ENCODE assay signal across 34 cellular contexts in the genomic region with DNA sequence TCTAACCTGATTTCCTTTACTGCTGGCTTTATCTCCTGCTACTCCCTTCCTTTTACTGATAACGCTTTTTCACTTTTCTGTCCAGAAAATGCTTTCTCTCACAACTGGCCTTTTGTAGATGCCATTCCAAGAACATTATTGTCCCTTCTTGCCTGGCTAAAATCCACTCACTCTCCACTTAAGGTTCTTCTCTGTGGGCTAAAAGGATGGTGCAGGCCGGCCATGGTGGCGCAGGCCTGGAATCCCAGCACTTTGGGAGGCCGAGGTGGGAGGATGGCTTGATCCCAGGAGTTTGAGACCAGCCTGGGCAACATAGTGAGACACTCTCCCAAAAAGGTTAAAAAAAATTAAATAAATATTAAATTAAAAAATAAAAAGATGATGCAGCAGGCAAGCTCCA.
"Had no signal": no experiment of that assay in that cellular context is flagged by ENCODE, and none has a peak within 500 bp of the region (broad histone marks: within the 10 kb centered on the region; RNA-seq: fewer than 3 reads in every experiment).

No MANE protein-coding gene starts in this region.

- H3K9me3 Mint-ChIP-seq: activated B cell treated with CpG ODN at 0.5 μM for 24 hours; activated CD4-positive, alpha-beta memory T cell treated with anti-CD3 and anti-CD28 coated beads for 36 hours; activated CD4-positive, alpha-beta T cell treated with anti-CD3 and anti-CD28 coated beads, Interleukin-2, amount 10 ng/mL, durations not matched to agents 24 days and 14 days; activated naive CD4-positive, alpha-beta T cell treated with anti-CD3 and anti-CD28 coated beads for 36 hours; activated naive CD4-positive, alpha-beta T cell treated with anti-CD3 and anti-CD28 coated beads, Interleukin-2, amount 50 U/mL, for 72 hours; activated naive CD8-positive, alpha-beta T cell treated with anti-CD3 and anti-CD28 coated beads, Interleukin-2, amount 10 ng/mL, durations not matched to agents 7 days and 5 days; activated T-helper 1 cell treated with anti-CD3 and anti-CD28 coated beads, Interleukin-12 subunit alpha, Interleukin-12 subunit beta, Interleukin-2, Interleukin-4 antibody, amounts not matched to agents 30 ng/mL and 10 ng/mL and 1 ng/mL, durations not matched to agents 14 hours and 24 hours and 36 hours; activated T-helper 2 cell treated with anti-CD3 and anti-CD28 coated beads, Interferon-gamma antibody, Interleukin-2, Interleukin-4, amounts not matched to agents 10 μg/mL and 5 μg/mL and 100 μg/mL, durations not matched to agents 14 hours and 24 hours and 36 hours; T-cell; T-helper 2 cell treated with Interferon-gamma antibody and Interleukin-4, amounts not matched to agents 5 μg/mL and 100 μg/mL, for 36 hours had no signal

- H3K4me3 Mint-ChIP-seq: activated B cell treated with CpG ODN at 0.5 μM for 24 hours; activated CD4-positive, alpha-beta memory T cell treated with anti-CD3 and anti-CD28 coated beads for 36 hours; activated CD4-positive, alpha-beta T cell treated with anti-CD3 and anti-CD28 coated beads for 36 hours; activated CD4-positive, alpha-beta T cell treated with anti-CD3 and anti-CD28 coated beads, Interleukin-2, amount 10 ng/mL, durations not matched to agents 24 days and 14 days; activated CD8-positive, alpha-beta memory T cell treated with anti-CD3 and anti-CD28 coated beads, Interleukin-2, amount 10 ng/mL, durations not matched to agents 7 days and 5 days; activated CD8-positive, alpha-beta T cell treated with anti-CD3 and anti-CD28 coated beads, Interleukin-2, amount 10 ng/mL, durations not matched to agents 7 days and 5 days; activated naive CD4-positive, alpha-beta T cell treated with anti-CD3 and anti-CD28 coated beads for 36 hours; activated naive CD8-positive, alpha-beta T cell treated with anti-CD3 and anti-CD28 coated beads, Interleukin-2, amount 10 ng/mL, durations not matched to agents 7 days and 5 days; activated T-helper 1 cell treated with anti-CD3 and anti-CD28 coated beads, Interleukin-12 subunit alpha, Interleukin-12 subunit beta, Interleukin-2, Interleukin-4 antibody, amounts not matched to agents 30 ng/mL and 10 ng/mL and 1 ng/mL, durations not matched to agents 14 hours and 24 hours and 36 hours; brain; dendritic cell treated with granulocyte-macrophage colony-stimulating factor and Interleukin-4, amounts not matched to agents 40 ng/mL and 50 ng/mL, for 4 days; T-cell; T-helper 1 cell treated with Interleukin-12 subunit alpha and Interleukin-12 subunit beta and Interleukin-4 antibody, amounts not matched to agents 30 μg/mL and 1 μg/mL, for 36 hours; T-helper 2 cell treated with Interferon-gamma antibody and Interleukin-4, amounts not matched to agents 5 μg/mL and 100 μg/mL, for 36 hours had no signal

- H3K36me3 Mint-ChIP-seq: activated CD4-positive, alpha-beta memory T cell treated with anti-CD3 and anti-CD28 coated beads for 36 hours; activated CD8-positive, alpha-beta memory T cell treated with anti-CD3 and anti-CD28 coated beads, Interleukin-2, amount 10 ng/mL, durations not matched to agents 7 days and 5 days; activated naive CD4-positive, alpha-beta T cell treated with anti-CD3 and anti-CD28 coated beads, Interleukin-2, amount 50 U/mL, for 72 hours; activated naive CD8-positive, alpha-beta T cell treated with anti-CD3 and anti-CD28 coated beads, Interleukin-2, amount 10 ng/mL, durations not matched to agents 7 days and 5 days; brain; T-cell had no signal

- DNase-seq: activated B cell treated with CpG ODN at 0.5 μM for 24 hours; activated CD4-positive, alpha-beta memory T cell treated with anti-CD3 and anti-CD28 coated beads for 36 hours; activated CD4-positive, alpha-beta T cell treated with anti-CD3 and anti-CD28 coated beads for 36 hours; activated CD4-positive, alpha-beta T cell treated with anti-CD3 and anti-CD28 coated beads, Interleukin-2, amount 10 ng/mL, durations not matched to agents 24 days and 14 days; activated CD4-positive, CD25-positive, alpha-beta regulatory T cell treated with anti-CD3 and anti-CD28 coated beads, Interleukin-2, amount 50 U/mL, for 72 hours; activated CD8-positive, alpha-beta memory T cell treated with anti-CD3 and anti-CD28 coated beads, Interleukin-2, amount 10 ng/mL, durations not matched to agents 7 days and 5 days; activated CD8-positive, alpha-beta memory T cell treated with anti-CD3 and anti-CD28 coated beads, Interleukin-2, amount 50 U/mL, for 4 hours; activated CD8-positive, alpha-beta T cell treated with anti-CD3 and anti-CD28 coated beads, Interleukin-2, amount 10 ng/mL, durations not matched to agents 7 days and 5 days; activated effector memory CD4-positive, alpha-beta T cell treated with anti-CD3 and anti-CD28 coated beads, Interleukin-2, amount 50 U/mL, for 16 hours; activated naive CD4-positive, alpha-beta T cell treated with anti-CD3 and anti-CD28 coated beads for 36 hours; activated naive CD8-positive, alpha-beta T cell treated with anti-CD3 and anti-CD28 coated beads, Interleukin-2, amount 10 ng/mL, durations not matched to agents 7 days and 5 days; activated T-cell treated with anti-CD3 and anti-CD28 coated beads, Interleukin-2, amount 50 U/mL, for 1 hour; activated T-cell treated with anti-CD3 and anti-CD28 coated beads, Interleukin-2, amount 50 U/mL, for 48 hours; central memory CD4-positive, alpha-beta T cell; cerebellar nuclear complex; colonic mucosa; effector CD4-positive, alpha-beta T cell; esophagus squamous epithelium; foreskin melanocyte; heart right ventricle; SW 1271; T-cell; T1000; WERI-Rb-1 had no signal

- H3K9me3 ChIP-seq: ascending aorta, breast epithelium, colonic mucosa, esophagus squamous epithelium, gastroesophageal sphincter, heart right ventricle had no signal

- H3K27ac Mint-ChIP-seq: activated B cell treated with CpG ODN at 0.5 μM for 24 hours; activated CD4-positive, alpha-beta memory T cell treated with anti-CD3 and anti-CD28 coated beads for 36 hours; activated CD4-positive, alpha-beta T cell treated with anti-CD3 and anti-CD28 coated beads for 36 hours; activated CD4-positive, alpha-beta T cell treated with anti-CD3 and anti-CD28 coated beads, Interleukin-2, amount 10 ng/mL, durations not matched to agents 24 days and 14 days; activated CD8-positive, alpha-beta memory T cell treated with anti-CD3 and anti-CD28 coated beads, Interleukin-2, amount 10 ng/mL, durations not matched to agents 7 days and 5 days; activated CD8-positive, alpha-beta T cell treated with anti-CD3 and anti-CD28 coated beads, Interleukin-2, amount 10 ng/mL, durations not matched to agents 7 days and 5 days; activated naive CD4-positive, alpha-beta T cell treated with anti-CD3 and anti-CD28 coated beads for 36 hours; activated naive CD4-positive, alpha-beta T cell treated with anti-CD3 and anti-CD28 coated beads, Interleukin-2, amount 50 U/mL, for 72 hours; activated naive CD8-positive, alpha-beta T cell treated with anti-CD3 and anti-CD28 coated beads, Interleukin-2, amount 10 ng/mL, durations not matched to agents 7 days and 5 days; activated T-helper 1 cell treated with anti-CD3 and anti-CD28 coated beads, Interleukin-12 subunit alpha, Interleukin-12 subunit beta, Interleukin-2, Interleukin-4 antibody, amounts not matched to agents 30 ng/mL and 10 ng/mL and 1 ng/mL, durations not matched to agents 14 hours and 24 hours and 36 hours; activated T-helper 2 cell treated with anti-CD3 and anti-CD28 coated beads, Interferon-gamma antibody, Interleukin-2, Interleukin-4, amounts not matched to agents 10 μg/mL and 5 μg/mL and 100 μg/mL, durations not matched to agents 14 hours and 24 hours and 36 hours; dendritic cell treated with granulocyte-macrophage colony-stimulating factor and Interleukin-4, amounts not matched to agents 40 ng/mL and 50 ng/mL, for 4 days; T-cell; T-helper 1 cell treated with Interleukin-12 subunit alpha and Interleukin-12 subunit beta and Interleukin-4 antibody, amounts not matched to agents 30 μg/mL and 1 μg/mL, for 36 hours; T-helper 2 cell treated with Interferon-gamma antibody and Interleukin-4, amounts not matched to agents 5 μg/mL and 100 μg/mL, for 36 hours had no signal

- ATAC-seq: activated CD4-positive, alpha-beta T cell treated with anti-CD3 and anti-CD28 coated beads for 36 hours; activated CD8-positive, alpha-beta memory T cell treated with anti-CD3 and anti-CD28 coated beads, Interleukin-2, amount 10 ng/mL, durations not matched to agents 7 days and 5 days; activated CD8-positive, alpha-beta T cell treated with anti-CD3 and anti-CD28 coated beads, Interleukin-2, amount 10 ng/mL, durations not matched to agents 7 days and 5 days; activated naive CD4-positive, alpha-beta T cell treated with anti-CD3 and anti-CD28 coated beads, Interleukin-2, amount 50 U/mL, for 72 hours; gastroesophageal sphincter; heart right ventricle; T-cell had no signal

- H3K4me1 Mint-ChIP-seq: activated B cell treated with CpG ODN at 0.5 μM for 24 hours; activated CD4-positive, alpha-beta T cell treated with anti-CD3 and anti-CD28 coated beads, Interleukin-2, amount 10 ng/mL, durations not matched to agents 24 days and 14 days had no signal
